8 cellular contexts compared by ENCODE assay signal in genomic region chr5:128082551-128083032, GRCh38. TPM values are rescaled to one million over a fixed set of nuclear protein-coding genes. Genes with fewer than 3 reads are reported as not detected.
DNase-seq lines count a peak whose midpoint lies in the region; ATAC-seq and TF ChIP-seq lines count a peak whose summit lies in the region.

No MANE protein-coding gene starts in this region.

- DNase-seq in activated T-cell treated with anti-CD3 and anti-CD28 coated beads, Interleukin-2, amount 50 U/mL, for 4 hours = no peak
- DNase-seq in activated T-cell treated with anti-CD3 and anti-CD28 coated beads for 4 hours (no peak), mammary epithelial cell (no peak), lung (ENCODE audit: low spot score) (no peak), upper lobe of right lung (no peak), iPS-NIHi11 (ENCODE audit: low spot score) (no peak), HPDE6-E6E7 (ENCODE audit: extremely low spot score) (no peak)

- peak overlapping the region; percentile 88 for H3K4me3 Mint-ChIP-seq in activated T-cell treated with anti-CD3 and anti-CD28 coated beads, Interleukin-2, amount 50 U/mL, for 4 hours

- peak overlapping the region; percentile 86 for H3K9ac ChIP-seq in HUES6 (ENCODE audit: low read length)
- H3K9ac ChIP-seq in mammary epithelial cell (ENCODE audit: insufficient read depth, low read length) = peak overlapping the region; percentile 94

- H3K27me3 ChIP-seq in HUES6 (ENCODE audit: control insufficient read depth, insufficient read depth, low read length) (peaks cover 26% of the 10 kb centered on the region), mammary epithelial cell (ENCODE audit: insufficient read depth, low read length) (no peaks in the 10 kb centered on the region), lung (ENCODE audit: control insufficient read depth, insufficient read depth) (no peaks in the 10 kb centered on the region), upper lobe of right lung (no peaks in the 10 kb centered on the region)

- H3K4me3 ChIP-seq in HUES6 (ENCODE audit: low read depth, low read length) (peak overlapping the region; percentile 76), mammary epithelial cell (replicated peaks in 1 of 3; ENCODE audit: insufficient read depth in 1 of 3, low read depth in 2 of 3, low read length in 3 of 3) (peak overlapping the region; percentile 56 to 93 (median 69)), lung (peak overlapping the region; percentile 85), upper lobe of right lung (peak overlapping the region; percentile 85)

- 5% methylated on average over 13 of the region's 25 CpGs for WGBS in mammary epithelial cell (ENCODE audit: low coverage, missing lambda C conversion rate)
- 0 to 1% methylated on average over 25 of the region's 25 CpGs for WGBS in lung, 2 donors

- ATAC-seq in activated T-cell treated with anti-CD3 and anti-CD28 coated beads, Interleukin-2, amount 50 U/mL, for 4 hours = peak; percentile 48 to 51
- peak; percentile 15 for ATAC-seq in lung (ENCODE audit: insufficient read depth, low FRiP score)
- ATAC-seq in upper lobe of right lung = peak; percentile 33

- no peaks in the 10 kb centered on the region for H4K20me1 ChIP-seq in mammary epithelial cell (ENCODE audit: insufficient read depth, low read length)

- dilution Hi-C loops in mammary epithelial cell (cut with HindIII; ENCODE audit: low sequenced_read_pairs) = no loop called here

- H3K36me3 Mint-ChIP-seq in activated T-cell treated with anti-CD3 and anti-CD28 coated beads, Interleukin-2, amount 50 U/mL, for 4 hours (ENCODE audit: insufficient read depth) = peaks cover 3% of the 10 kb centered on the region

- no peak for TF ChIP-seq CTCF in mammary epithelial cell (conservative IDR thresholded peaks at IDR 0.05 in 1 of 2, IDR thresholded peaks at IDR 0.05 in 1 of 2; ENCODE audit: extremely low read depth in 1 of 2, insufficient read depth in 1 of 2, low read depth in 1 of 2, low read length in 2 of 2)
- TF ChIP-seq CTCF in lung (IDR thresholded peaks at IDR 0.05; ENCODE audit: control extremely low read depth, extremely low read depth) = no peak
- no peak for TF ChIP-seq CTCF in upper lobe of right lung (IDR thresholded peaks at IDR 0.05)

- H3K36me3 ChIP-seq in HUES6 (ENCODE audit: control insufficient read depth, insufficient read depth, low read length) (no peaks in the 10 kb centered on the region), mammary epithelial cell (ENCODE audit: insufficient read depth, low read length) (no peaks in the 10 kb centered on the region), lung (ENCODE audit: control insufficient read depth in 2 of 2, insufficient read depth in 2 of 2, low read length in 2 of 2) (no peaks in the 10 kb centered on the region), upper lobe of right lung (no peaks in the 10 kb centered on the region)

- H3K9me3 ChIP-seq in HUES6 (ENCODE audit: control insufficient read depth, insufficient read depth, low read depth, low read length) (no peaks in the 10 kb centered on the region), mammary epithelial cell (replicated peaks; ENCODE audit: insufficient read depth, low read length) (no peaks in the 10 kb centered on the region), lung (ENCODE audit: control insufficient read depth in 2 of 2, insufficient read depth in 1 of 2, low read length in 1 of 2) (no peaks in the 10 kb centered on the region), upper lobe of right lung (no peaks in the 10 kb centered on the region)

- BruUV-seq in mammary epithelial cell (replicated peaks; lab: Mats Ljungman, UMichigan) = TSS peak; percentile 43

- CTCF ChIA-PET in mammary epithelial cell (lab: Charles Lee; ENCODE audit: low non-redundant PET) = interaction anchor here (0.6 kb wide), 1 partner anchor 324 kb away, joined by 3 read pairs; no protein-coding TSS in a partner anchor

- peak overlapping the region; percentile 88 for H2AFZ ChIP-seq in mammary epithelial cell (ENCODE audit: low read depth, low read length)

- H3K4me1 ChIP-seq in HUES6 (ENCODE audit: control insufficient read depth, insufficient read depth, low read length) (peaks cover 9% of the 10 kb centered on the region; the same call in 1 of the 2 replicates), mammary epithelial cell (ENCODE audit: insufficient read depth, low read length) (peaks cover 13% of the 10 kb centered on the region), lung (ENCODE audit: control insufficient read depth in 2 of 2, insufficient read depth in 2 of 2, low read length in 2 of 2) (peaks cover 3 to 19% of the 10 kb centered on the region in 2 donors), upper lobe of right lung (peaks cover 17% of the 10 kb centered on the region)

- H3K27ac ChIP-seq in HUES6 (ENCODE audit: low read depth, low read length) (no peak overlapping the region), mammary epithelial cell (ENCODE audit: insufficient read depth, low read depth, low read length) (peak overlapping the region; percentile 89), lung (ENCODE audit: low read depth in 1 of 2, low read length in 1 of 2) (peak overlapping the region; percentile 97 to 100), upper lobe of right lung (peak overlapping the region; percentile 94)

- intact Hi-C loops in mammary epithelial cell (cut with micrococcal nuclease) = loop anchor here (1.0 to 10.0 kb wide), 7 partner anchors 44 to 518 kb away; no protein-coding TSS in a partner anchor
- intact Hi-C loops in upper lobe of right lung (cut with DNase I) = no loop called here

- H3K79me2 ChIP-seq in mammary epithelial cell (ENCODE audit: insufficient read depth, low read length) = peaks cover 74% of the 10 kb centered on the region

- in situ Hi-C loops in mammary epithelial cell (cut with MboI; ENCODE audit: low sequenced_read_pairs in 2 of 2) = loop anchor here in 1 of 2 donors (10.0 to 25.0 kb wide), 2 partner anchors 208 to 320 kb away; no protein-coding TSS in a partner anchor

- H3K9me3 Mint-ChIP-seq in activated T-cell treated with anti-CD3 and anti-CD28 coated beads, Interleukin-2, amount 50 U/mL, for 4 hours = no peaks in the 10 kb centered on the region

- peak overlapping the region; percentile 88 for H3K4me2 ChIP-seq in mammary epithelial cell (ENCODE audit: insufficient read depth, low read depth, low read length)

- peaks cover 58% of the 10 kb centered on the region for H3K4me1 Mint-ChIP-seq in activated T-cell treated with anti-CD3 and anti-CD28 coated beads, Interleukin-2, amount 50 U/mL, for 4 hours (ENCODE audit: low read depth)

- H3K27me3 Mint-ChIP-seq in activated T-cell treated with anti-CD3 and anti-CD28 coated beads, Interleukin-2, amount 50 U/mL, for 4 hours (ENCODE audit: low read depth) = no peaks in the 10 kb centered on the region

RNA-seq across cellular contexts. Expression of gene SLC12A2, which starts 1.0 kb away (rescaled TPM):
- 10 to 100 TPM; 16.1 to 18.9 (median 17.8) TPM for total RNA-seq in activated T-cell treated with anti-CD3 and anti-CD28 coated beads, Interleukin-2, amount 50 U/mL, for 4 hours
- total RNA-seq in mammary epithelial cell (10 to 100 TPM; 24.1 to 50.3 TPM), lung (10 to 100 TPM; 28.5 to 87.1 TPM), upper lobe of right lung (23.2 TPM)
- polyA plus RNA-seq in mammary epithelial cell (10.8 TPM), lung (1 to 10 TPM; 2.8 to 4.3 TPM)
- 33.2 TPM for polyA minus RNA-seq in mammary epithelial cell
